Comparison of ENCODE assay signal across 7 cellular contexts in genomic region chr3:13479582-13480339, GRCh38. TPM values are rescaled to one million over a fixed set of nuclear protein-coding genes. Genes with fewer than 3 reads are reported as not detected.
DNase-seq lines count a peak whose midpoint lies in the region; ATAC-seq and TF ChIP-seq lines count a peak whose summit lies in the region.

A gene with protein sequence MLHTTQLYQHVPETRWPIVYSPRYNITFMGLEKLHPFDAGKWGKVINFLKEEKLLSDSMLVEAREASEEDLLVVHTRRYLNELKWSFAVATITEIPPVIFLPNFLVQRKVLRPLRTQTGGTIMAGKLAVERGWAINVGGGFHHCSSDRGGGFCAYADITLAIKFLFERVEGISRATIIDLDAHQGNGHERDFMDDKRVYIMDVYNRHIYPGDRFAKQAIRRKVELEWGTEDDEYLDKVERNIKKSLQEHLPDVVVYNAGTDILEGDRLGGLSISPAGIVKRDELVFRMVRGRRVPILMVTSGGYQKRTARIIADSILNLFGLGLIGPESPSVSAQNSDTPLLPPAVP (plus strand): TSS chr3:13480306. CDS start chr3:13480348, 42 bp downstream.

- no peaks in the 10 kb centered on the region for H3K9me3 ChIP-seq in hepatocyte (ENCODE audit: low read depth)

- H4K20me1 ChIP-seq in hepatocyte (ENCODE audit: insufficient read depth, poor library complexity, severe bottlenecking), result no peaks in the 10 kb centered on the region

- 4% methylated on average over 45 of the region's 67 CpGs for WGBS in hepatocyte (ENCODE audit: low lambda C conversion rate, missing lambda C conversion rate)

- peak within 1 kb of the TSS; percentile 74 for H3K27ac ChIP-seq in hepatocyte

- H3K4me3 ChIP-seq in astrocyte of the cerebellum (ENCODE audit: low read depth, low read length) (peak within 1 kb of the TSS; percentile 60), hepatocyte (peak within 1 kb of the TSS; percentile 71)

- in situ Hi-C loops in astrocyte of the cerebellum (cut with HindIII; ENCODE audit: low sequenced_read_pairs), result no loop called here

- H3K4me1 ChIP-seq in hepatocyte (ENCODE audit: insufficient read depth), result peaks cover 10% of the 10 kb centered on the region

- ATAC-seq in GM18502 (IDR thresholded peaks at IDR 0.05; ENCODE audit: poor library complexity, unreplicated experiment) (peak; percentile 98), HG02970 (IDR thresholded peaks at IDR 0.05; ENCODE audit: low FRiP score, unreplicated experiment) (peak; percentile 97)

- H3K4me2 ChIP-seq in hepatocyte, result peak within 1 kb of the TSS; percentile 95

- H2AFZ ChIP-seq in hepatocyte, result peak within 1 kb of the TSS; percentile 63

- H3K9me2 ChIP-seq in hepatocyte (replicated peaks; ENCODE audit: insufficient read depth), result no peaks in the 10 kb centered on the region

- DNase-seq in NCI-H187 treated with DMSO at 0.1 percent for 48 hours (lab: John Stamatoyannopoulos, UW) (peak; percentile 13), T-helper 22 cell (ENCODE audit: low read depth) (peak; percentile 97), astrocyte of the cerebellum (ENCODE audit: low read depth) (peak; percentile 87), hepatocyte (ENCODE audit: low spot score) (peak; percentile 99), retina (peak; percentile 96)

- no peaks in the 10 kb centered on the region for H3K27me3 ChIP-seq in hepatocyte

- H3K36me3 ChIP-seq in hepatocyte (replicated peaks; ENCODE audit: insufficient read depth, low read depth), result no peaks in the 10 kb centered on the region

- no peak for TF ChIP-seq CTCF in astrocyte of the cerebellum (IDR thresholded peaks at IDR 0.05; ENCODE audit: low read depth, low read length, missing control alignments)
- no peak for TF ChIP-seq CTCF in hepatocyte (IDR thresholded peaks at IDR 0.05; ENCODE audit: poor library complexity)

- H3K79me2 ChIP-seq in hepatocyte, result no peaks in the 10 kb centered on the region

RNA-seq across cellular contexts. Expression of the gene that starts here (rescaled TPM):
- total RNA-seq in hepatocyte, result 8.1 and 8.4 TPM in 2 replicates
- 12.3 and 17.2 TPM in 2 replicates for polyA plus RNA-seq in hepatocyte

Comparison
In these comparisons a context has a peak if more than half of its experiments do, and no peak if none do; other contexts are left out.
1. Peak in every context shown above with its lines: DNase-seq, ATAC-seq, H3K4me3 ChIP-seq and H3K27ac ChIP-seq.
2. DNase-seq: peak in every context shown above with its lines; median percentile 99 in hepatocyte; 97 in T-helper 22 cell; 96 in retina; 87 in astrocyte of the cerebellum; 13 in NCI-H187 treated with DMSO at 0.1 percent for 48 hours.